Comparison of ENCODE assay signal across 8 cellular contexts in genomic region chr2:144522741-144523605, GRCh38. TPM values are rescaled to one million over a fixed set of nuclear protein-coding genes. Genes with fewer than 3 reads are reported as not detected.
DNase-seq lines count a peak whose midpoint lies in the region; ATAC-seq and TF ChIP-seq lines count a peak whose summit lies in the region.

No MANE protein-coding gene starts in this region.

- peak overlapping the region; percentile 93 to 98 for H3K27ac ChIP-seq in coronary artery

- TF ChIP-seq CTCF in coronary artery (IDR thresholded peaks at IDR 0.05) (no peak), mucosa of descending colon (IDR thresholded peaks at IDR 0.05) (no peak)

- H3K4me3 ChIP-seq in coronary artery, result peak overlapping the region; percentile 78
- H3K4me3 ChIP-seq in mucosa of descending colon, result no peak overlapping the region

- DNase-seq in Ammon's horn (ENCODE audit: low spot score), result peak; percentile 76
- DNase-seq in NOMO-1 treated with DMSO at 0.1 percent for 48 hours (lab: John Stamatoyannopoulos, UW; ENCODE audit: unreplicated experiment), result peak; percentile 53
- DNase-seq in coronary artery (ENCODE audit: low spot score), result no peak
- peak in 2 of 3 donors; percentile 52 to 53 for DNase-seq in mucosa of descending colon
- no peak for DNase-seq in D341Med (ENCODE audit: low spot score)
- DNase-seq in DMS153 (lab: John Stamatoyannopoulos, UW), result no peak
- no peak for DNase-seq in cerebellar nuclear complex (lab: John Stamatoyannopoulos, UW)

- H3K9me3 ChIP-seq in mucosa of descending colon, result no peaks in the 10 kb centered on the region

- H3K36me3 ChIP-seq in mucosa of descending colon (ENCODE audit: low read depth), result no peaks in the 10 kb centered on the region

- no peak for ATAC-seq in mucosa of descending colon
- no peak for ATAC-seq in HG03378 (IDR thresholded peaks at IDR 0.05; ENCODE audit: unreplicated experiment)

- intact Hi-C loops in mucosa of descending colon (cut with DNase I, micrococcal nuclease), result loop anchor here in 1 of 2 donors (10.0 kb wide), 1 partner anchor 1232 kb away; no protein-coding TSS in a partner anchor

- no peaks in the 10 kb centered on the region for H3K4me1 ChIP-seq in mucosa of descending colon (ENCODE audit: low read depth)

RNA-seq across cellular contexts. Expression of gene ZEB2, which starts 3.1 kb away (rescaled TPM):
- 10 to 100 TPM; 19.0 to 80.1 (median 48.6) TPM for total RNA-seq in mucosa of descending colon

Comparison
In these comparisons a context has a peak if more than half of its experiments do, and no peak if none do; other contexts are left out.
1. DNase-seq: peak in Ammon's horn (single experiment), NOMO-1 treated with DMSO at 0.1 percent for 48 hours (single experiment) and mucosa of descending colon (2 of 3); none in coronary artery (single experiment), D341Med (single experiment), DMS153 (single experiment) and cerebellar nuclear complex (0 of 2).